ENCODE assay signal across 1 cellular context in the genomic region with DNA sequence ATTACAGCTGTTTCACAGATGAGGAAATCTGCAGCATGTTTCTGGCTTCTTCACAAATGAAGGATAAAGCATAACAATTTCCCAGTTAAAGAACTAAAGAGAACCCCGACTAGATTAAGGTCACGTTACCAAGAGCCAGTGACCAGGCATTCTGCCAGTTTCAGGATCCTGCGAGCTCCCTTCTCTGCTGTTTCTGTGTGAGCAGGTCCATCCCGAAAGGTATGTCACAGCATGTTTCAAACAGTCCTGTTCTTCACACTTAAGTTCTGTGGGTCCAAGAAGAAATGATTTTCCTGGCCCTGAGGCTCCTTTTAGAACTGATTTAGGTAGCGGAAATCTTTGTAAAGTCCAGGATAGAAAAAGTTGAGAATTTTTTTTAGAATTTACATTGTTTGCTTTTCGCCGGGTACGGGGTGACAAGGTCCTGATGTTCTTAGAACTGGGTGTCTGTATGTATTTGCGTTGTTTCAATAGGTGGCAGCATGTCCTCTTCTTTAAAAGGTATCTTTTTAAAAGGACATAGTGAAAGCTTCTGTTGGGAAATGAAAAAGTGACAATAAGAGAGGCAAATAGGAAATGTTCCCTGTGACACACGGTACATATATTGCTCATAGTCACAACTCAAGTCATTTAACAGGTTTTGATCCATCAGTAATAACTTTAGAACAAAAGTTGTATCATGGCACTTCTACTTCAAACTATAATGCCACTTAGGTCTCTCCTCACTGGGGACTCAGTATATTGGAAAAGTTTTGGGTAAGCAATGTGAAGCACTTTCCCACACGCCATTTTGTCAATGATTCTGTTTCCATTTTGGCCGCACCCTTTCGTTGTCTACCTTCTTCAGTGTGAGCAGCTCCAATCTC.
A peak's percentile ranks its signal among the peaks of the same experiment; 100 is the strongest.
TF ChIP-seq lines count a peak whose summit lies in the region.

No MANE protein-coding gene starts in this region.

TF ChIP-seq in K562, 482 proteins besides CTCF, POLR2A, EP300 and RAD21 (continued from another document and continues in another):
- TF ChIP-seq, protein P1, sequence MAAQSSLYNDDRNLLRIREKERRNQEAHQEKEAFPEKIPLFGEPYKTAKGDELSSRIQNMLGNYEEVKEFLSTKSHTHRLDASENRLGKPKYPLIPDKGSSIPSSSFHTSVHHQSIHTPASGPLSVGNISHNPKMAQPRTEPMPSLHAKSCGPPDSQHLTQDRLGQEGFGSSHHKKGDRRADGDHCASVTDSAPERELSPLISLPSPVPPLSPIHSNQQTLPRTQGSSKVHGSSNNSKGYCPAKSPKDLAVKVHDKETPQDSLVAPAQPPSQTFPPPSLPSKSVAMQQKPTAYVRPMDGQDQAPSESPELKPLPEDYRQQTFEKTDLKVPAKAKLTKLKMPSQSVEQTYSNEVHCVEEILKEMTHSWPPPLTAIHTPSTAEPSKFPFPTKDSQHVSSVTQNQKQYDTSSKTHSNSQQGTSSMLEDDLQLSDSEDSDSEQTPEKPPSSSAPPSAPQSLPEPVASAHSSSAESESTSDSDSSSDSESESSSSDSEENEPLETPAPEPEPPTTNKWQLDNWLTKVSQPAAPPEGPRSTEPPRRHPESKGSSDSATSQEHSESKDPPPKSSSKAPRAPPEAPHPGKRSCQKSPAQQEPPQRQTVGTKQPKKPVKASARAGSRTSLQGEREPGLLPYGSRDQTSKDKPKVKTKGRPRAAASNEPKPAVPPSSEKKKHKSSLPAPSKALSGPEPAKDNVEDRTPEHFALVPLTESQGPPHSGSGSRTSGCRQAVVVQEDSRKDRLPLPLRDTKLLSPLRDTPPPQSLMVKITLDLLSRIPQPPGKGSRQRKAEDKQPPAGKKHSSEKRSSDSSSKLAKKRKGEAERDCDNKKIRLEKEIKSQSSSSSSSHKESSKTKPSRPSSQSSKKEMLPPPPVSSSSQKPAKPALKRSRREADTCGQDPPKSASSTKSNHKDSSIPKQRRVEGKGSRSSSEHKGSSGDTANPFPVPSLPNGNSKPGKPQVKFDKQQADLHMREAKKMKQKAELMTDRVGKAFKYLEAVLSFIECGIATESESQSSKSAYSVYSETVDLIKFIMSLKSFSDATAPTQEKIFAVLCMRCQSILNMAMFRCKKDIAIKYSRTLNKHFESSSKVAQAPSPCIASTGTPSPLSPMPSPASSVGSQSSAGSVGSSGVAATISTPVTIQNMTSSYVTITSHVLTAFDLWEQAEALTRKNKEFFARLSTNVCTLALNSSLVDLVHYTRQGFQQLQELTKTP (IDR thresholded peaks at IDR 0.05; ENCODE audit: low read depth in 1 of 2, partially characterized antibody in 2 of 2) = no peak
- TF ChIP-seq TRIM24 (IDR thresholded peaks at IDR 0.05) (no peak), EP400 (IDR thresholded peaks at IDR 0.05) (peak; percentile 31), CBX3 (IDR thresholded peaks at IDR 0.05; ENCODE audit: borderline replicate concordance in 1 of 2, low read length in 2 of 2) (peak in 1 of 2 experiments; percentile 30; a peak in 1 of 3 replicates), KAT8 (IDR thresholded peaks at IDR 0.05; ENCODE audit: low read depth) (peak; percentile 77), DMBX1 (CRISPR knock-in tag; IDR thresholded peaks at IDR 0.05; ENCODE audit: borderline replicate concordance) (no peak), BRD9 (IDR thresholded peaks at IDR 0.05; ENCODE audit: low read depth, partially characterized antibody) (peak; percentile 68), MAZ (CRISPR knock-in tag; conservative IDR thresholded peaks at IDR 0.05 in 1 of 2, IDR thresholded peaks at IDR 0.05 in 1 of 2) (no peak), SREBF2 (CRISPR knock-in tag; IDR thresholded peaks at IDR 0.05) (no peak), SAFB2 (IDR thresholded peaks at IDR 0.05; ENCODE audit: borderline replicate concordance, low read depth, low read length, severe bottlenecking) (no peak)
- TF ChIP-seq, protein P2, sequence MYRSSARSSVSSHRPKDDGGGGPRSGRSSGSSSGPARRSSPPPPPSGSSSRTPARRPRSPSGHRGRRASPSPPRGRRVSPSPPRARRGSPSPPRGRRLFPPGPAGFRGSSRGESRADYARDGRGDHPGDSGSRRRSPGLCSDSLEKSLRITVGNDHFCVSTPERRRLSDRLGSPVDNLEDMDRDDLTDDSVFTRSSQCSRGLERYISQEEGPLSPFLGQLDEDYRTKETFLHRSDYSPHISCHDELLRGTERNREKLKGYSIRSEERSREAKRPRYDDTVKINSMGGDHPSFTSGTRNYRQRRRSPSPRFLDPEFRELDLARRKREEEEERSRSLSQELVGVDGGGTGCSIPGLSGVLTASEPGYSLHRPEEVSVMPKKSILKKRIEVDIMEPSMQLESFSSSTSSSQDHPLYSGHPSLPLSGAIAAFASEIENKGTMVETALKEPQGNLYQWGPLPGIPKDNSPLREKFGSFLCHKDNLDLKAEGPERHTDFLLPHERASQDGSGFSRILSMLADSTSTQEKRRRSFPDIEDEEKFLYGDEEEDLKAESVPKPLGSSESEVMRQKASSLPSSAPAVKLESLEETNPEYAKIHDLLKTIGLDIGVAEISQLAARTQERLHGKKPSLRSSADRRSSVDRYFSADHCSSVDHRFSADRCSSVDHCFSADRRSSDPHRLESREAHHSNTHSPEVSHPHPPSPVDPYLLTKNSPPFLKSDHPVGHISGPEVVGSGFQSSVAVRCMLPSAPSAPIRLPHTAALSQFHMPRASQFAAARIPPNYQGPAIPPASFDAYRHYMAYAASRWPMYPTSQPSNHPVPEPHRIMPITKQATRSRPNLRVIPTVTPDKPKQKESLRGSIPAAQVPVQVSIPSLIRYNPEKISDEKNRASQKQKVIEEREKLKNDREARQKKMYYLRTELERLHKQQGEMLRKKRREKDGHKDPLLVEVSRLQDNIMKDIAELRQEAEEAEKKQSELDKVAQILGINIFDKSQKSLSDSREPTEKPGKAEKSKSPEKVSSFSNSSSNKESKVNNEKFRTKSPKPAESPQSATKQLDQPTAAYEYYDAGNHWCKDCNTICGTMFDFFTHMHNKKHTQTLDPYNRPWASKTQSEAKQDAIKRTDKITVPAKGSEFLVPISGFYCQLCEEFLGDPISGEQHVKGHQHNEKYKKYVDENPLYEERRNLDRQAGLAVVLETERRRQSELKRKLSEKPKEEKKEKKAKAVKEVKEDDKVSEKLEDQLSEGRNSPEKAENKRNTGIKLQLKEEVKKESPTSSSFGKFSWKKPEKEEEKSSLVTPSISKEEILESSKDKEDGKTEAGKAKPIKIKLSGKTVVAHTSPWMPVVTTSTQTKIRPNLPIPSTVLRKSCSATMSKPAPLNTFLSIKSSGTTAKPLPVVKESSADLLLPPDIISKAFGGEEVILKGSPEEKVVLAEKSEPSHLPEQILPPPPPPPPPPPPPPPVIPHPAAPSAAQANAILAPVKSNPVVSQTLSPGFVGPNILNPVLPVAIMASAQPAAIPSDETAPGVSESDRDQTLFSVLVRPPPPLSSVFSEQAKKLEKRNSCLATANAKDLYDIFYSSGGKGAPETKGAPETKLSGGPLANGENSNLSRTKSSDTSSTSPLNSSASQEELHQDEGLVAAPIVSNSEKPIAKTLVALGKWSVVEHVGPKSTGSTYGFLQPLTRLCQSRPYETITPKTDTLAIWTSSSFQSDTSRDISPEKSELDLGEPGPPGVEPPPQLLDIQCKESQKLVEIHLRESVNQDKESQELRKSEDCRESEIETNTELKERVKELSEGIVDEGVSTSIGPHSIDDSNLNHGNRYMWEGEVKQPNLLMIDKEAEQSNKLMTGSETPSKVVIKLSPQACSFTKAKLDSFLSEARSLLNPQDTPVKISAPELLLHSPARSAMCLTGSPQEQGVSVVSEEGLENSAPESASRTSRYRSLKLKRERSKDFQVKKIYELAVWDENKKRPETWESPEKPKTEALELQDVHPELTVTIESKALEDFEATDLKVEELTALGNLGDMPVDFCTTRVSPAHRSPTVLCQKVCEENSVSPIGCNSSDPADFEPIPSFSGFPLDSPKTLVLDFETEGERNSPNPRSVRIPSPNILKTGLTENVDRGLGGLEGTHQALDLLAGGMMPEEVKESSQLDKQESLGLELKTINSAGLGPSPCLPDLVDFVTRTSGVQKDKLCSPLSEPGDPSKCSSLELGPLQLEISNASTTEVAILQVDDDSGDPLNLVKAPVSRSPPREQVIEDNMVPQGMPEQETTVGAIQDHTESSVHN (IDR thresholded peaks at IDR 0.05; ENCODE audit: borderline replicate concordance in 1 of 2, low read depth in 1 of 2) = no peak
- TF ChIP-seq, protein P3, sequence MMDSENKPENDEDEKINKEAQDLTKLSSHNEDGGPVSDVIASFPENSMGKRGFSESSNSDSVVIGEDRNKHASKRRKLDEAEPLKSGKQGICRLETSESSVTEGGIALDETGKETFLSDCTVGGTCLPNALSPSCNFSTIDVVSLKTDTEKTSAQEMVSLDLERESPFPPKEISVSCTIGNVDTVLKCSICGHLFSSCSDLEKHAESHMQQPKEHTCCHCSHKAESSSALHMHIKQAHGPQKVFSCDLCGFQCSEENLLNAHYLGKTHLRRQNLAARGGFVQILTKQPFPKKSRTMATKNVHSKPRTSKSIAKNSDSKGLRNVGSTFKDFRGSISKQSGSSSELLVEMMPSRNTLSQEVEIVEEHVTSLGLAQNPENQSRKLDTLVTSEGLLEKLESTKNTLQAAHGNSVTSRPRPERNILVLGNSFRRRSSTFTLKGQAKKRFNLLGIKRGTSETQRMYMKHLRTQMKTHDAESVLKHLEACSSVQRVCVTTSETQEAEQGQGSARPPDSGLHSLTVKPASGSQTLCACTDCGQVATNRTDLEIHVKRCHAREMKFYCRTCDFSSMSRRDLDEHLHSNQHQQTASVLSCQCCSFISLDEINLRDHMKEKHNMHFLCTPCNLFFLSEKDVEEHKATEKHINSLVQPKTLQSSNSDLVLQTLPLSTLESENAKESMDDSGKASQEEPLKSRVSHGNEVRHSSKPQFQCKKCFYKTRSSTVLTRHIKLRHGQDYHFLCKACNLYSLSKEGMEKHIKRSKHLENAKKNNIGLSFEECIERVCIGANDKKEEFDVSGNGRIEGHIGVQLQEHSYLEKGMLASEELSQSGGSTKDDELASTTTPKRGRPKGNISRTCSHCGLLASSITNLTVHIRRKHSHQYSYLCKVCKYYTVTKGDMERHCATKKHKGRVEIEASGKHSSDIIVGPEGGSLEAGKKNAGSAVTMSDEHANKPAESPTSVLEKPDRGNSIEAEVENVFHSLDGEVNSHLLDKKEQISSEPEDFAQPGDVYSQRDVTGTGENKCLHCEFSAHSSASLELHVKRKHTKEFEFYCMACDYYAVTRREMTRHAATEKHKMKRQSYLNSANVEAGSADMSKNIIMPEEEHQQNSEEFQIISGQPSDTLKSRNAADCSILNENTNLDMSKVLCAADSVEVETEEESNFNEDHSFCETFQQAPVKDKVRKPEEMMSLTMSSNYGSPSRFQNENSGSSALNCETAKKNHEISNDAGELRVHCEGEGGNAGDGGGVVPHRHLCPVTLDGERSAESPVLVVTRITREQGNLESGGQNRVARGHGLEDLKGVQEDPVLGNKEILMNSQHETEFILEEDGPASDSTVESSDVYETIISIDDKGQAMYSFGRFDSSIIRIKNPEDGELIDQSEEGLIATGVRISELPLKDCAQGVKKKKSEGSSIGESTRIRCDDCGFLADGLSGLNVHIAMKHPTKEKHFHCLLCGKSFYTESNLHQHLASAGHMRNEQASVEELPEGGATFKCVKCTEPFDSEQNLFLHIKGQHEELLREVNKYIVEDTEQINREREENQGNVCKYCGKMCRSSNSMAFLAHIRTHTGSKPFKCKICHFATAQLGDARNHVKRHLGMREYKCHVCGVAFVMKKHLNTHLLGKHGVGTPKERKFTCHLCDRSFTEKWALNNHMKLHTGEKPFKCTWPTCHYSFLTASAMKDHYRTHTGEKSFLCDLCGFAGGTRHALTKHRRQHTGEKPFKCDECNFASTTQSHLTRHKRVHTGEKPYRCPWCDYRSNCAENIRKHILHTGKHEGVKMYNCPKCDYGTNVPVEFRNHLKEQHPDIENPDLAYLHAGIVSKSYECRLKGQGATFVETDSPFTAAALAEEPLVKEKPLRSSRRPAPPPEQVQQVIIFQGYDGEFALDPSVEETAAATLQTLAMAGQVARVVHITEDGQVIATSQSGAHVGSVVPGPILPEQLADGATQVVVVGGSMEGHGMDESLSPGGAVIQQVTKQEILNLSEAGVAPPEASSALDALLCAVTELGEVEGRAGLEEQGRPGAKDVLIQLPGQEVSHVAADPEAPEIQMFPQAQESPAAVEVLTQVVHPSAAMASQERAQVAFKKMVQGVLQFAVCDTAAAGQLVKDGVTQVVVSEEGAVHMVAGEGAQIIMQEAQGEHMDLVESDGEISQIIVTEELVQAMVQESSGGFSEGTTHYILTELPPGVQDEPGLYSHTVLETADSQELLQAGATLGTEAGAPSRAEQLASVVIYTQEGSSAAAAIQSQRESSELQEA (IDR thresholded peaks at IDR 0.05; ENCODE audit: low read depth) = peak; percentile 89
- TF ChIP-seq, protein P4, sequence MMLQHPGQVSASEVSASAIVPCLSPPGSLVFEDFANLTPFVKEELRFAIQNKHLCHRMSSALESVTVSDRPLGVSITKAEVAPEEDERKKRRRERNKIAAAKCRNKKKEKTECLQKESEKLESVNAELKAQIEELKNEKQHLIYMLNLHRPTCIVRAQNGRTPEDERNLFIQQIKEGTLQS (IDR thresholded peaks at IDR 0.05) = 0 out of 2 replicates have a peak, but pooled peaks have one; percentile 6
- TF ChIP-seq, protein P4 (CRISPR knock-in tag; conservative IDR thresholded peaks at IDR 0.05) = no peak
- TF ChIP-seq, protein P5, sequence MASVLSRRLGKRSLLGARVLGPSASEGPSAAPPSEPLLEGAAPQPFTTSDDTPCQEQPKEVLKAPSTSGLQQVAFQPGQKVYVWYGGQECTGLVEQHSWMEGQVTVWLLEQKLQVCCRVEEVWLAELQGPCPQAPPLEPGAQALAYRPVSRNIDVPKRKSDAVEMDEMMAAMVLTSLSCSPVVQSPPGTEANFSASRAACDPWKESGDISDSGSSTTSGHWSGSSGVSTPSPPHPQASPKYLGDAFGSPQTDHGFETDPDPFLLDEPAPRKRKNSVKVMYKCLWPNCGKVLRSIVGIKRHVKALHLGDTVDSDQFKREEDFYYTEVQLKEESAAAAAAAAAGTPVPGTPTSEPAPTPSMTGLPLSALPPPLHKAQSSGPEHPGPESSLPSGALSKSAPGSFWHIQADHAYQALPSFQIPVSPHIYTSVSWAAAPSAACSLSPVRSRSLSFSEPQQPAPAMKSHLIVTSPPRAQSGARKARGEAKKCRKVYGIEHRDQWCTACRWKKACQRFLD (CRISPR knock-in tag; IDR thresholded peaks at IDR 0.05) = peak; percentile 81; the same call in 1 of the 2 replicates
